13 cellular contexts compared by ENCODE assay signal in genomic region chr7:2640858-2641257, GRCh38. TPM values are rescaled to one million over a fixed set of nuclear protein-coding genes. Genes with fewer than 3 reads are reported as not detected.
DNase-seq lines count a peak whose midpoint lies in the region; ATAC-seq and TF ChIP-seq lines count a peak whose summit lies in the region.
"Had no signal": no experiment of that assay in that cellular context is flagged by ENCODE, and none has a peak within 500 bp of the region (broad histone marks: within the 10 kb centered on the region; RNA-seq: fewer than 3 reads in every experiment).

No MANE protein-coding gene starts in this region.

- no peaks in the 10 kb centered on the region for H3K9me3 ChIP-seq in BLaER1 treated with 17β-estradiol and CSF1 and Interleukin-3, amounts not matched to agents 10 nM and 100 nM (replicated peaks in 1 of 11)
- H3K9me3 ChIP-seq in right atrium auricular region (no peaks in the 10 kb centered on the region), prostate gland (no peaks in the 10 kb centered on the region)

- H3K27ac ChIP-seq in BLaER1 treated with 17β-estradiol and CSF1 and Interleukin-3, amounts not matched to agents 10 nM and 100 nM = peak overlapping the region; percentile 77 to 98 (median 92)
- H3K27ac ChIP-seq in right atrium auricular region (peak overlapping the region; percentile 89), prostate gland (peak overlapping the region; percentile 68 to 72)
- H3K27ac ChIP-seq: VCaP had no signal

- no peak for TF ChIP-seq POLR2A in prostate gland (IDR thresholded peaks at IDR 0.05)

- TF ChIP-seq CTCF in right atrium auricular region (IDR thresholded peaks at IDR 0.05) = no peak
- no peak for TF ChIP-seq CTCF in prostate gland (IDR thresholded peaks at IDR 0.05)

- intact Hi-C loops in prostate gland (cut with DNase I) = no loop called here

- WGBS in prostate gland = 39% methylated on average over 8 of the region's 8 CpGs

- H3K36me3 ChIP-seq in BLaER1 treated with 17β-estradiol and CSF1 and Interleukin-3, amounts not matched to agents 10 nM and 100 nM = peaks cover 2 to 22% (median 12%) of the 10 kb centered on the region in 11 experiments; a peak in 16 of 22 replicates
- H3K36me3 ChIP-seq in right atrium auricular region (no peaks in the 10 kb centered on the region), prostate gland (no peaks in the 10 kb centered on the region)

- H3K4me3 ChIP-seq in BLaER1 treated with 17β-estradiol and CSF1 and Interleukin-3, amounts not matched to agents 10 nM and 100 nM = peak overlapping the region in 9 of 10 experiments; percentile 21 to 98 (median 51); a peak in 16 of 20 replicates
- H3K4me3 ChIP-seq in right atrium auricular region (peak overlapping the region in 1 of 2 donors; percentile 43), prostate gland (peak overlapping the region in 1 of 2 donors; percentile 7)

- H3K4me1 ChIP-seq in BLaER1 treated with 17β-estradiol and CSF1 and Interleukin-3, amounts not matched to agents 10 nM and 100 nM = peaks cover 99 to 100% (median 100%) of the 10 kb centered on the region in 10 experiments
- H3K4me1 ChIP-seq in right atrium auricular region (peaks cover 0 to 86% of the 10 kb centered on the region in 2 donors), prostate gland (replicated peaks) (peaks cover 21% of the 10 kb centered on the region)

- H3K27me3 ChIP-seq in BLaER1 treated with 17β-estradiol and CSF1 and Interleukin-3, amounts not matched to agents 10 nM and 100 nM = no peaks in the 10 kb centered on the region
- H3K27me3 ChIP-seq in right atrium auricular region (no peaks in the 10 kb centered on the region), prostate gland (replicated peaks; ENCODE audit: insufficient read depth) (no peaks in the 10 kb centered on the region)

- ATAC-seq in SK-N-SH treated with all-trans-retinoic acid at 6 μM for 48 hours (peak; percentile 26), GM19324 (IDR thresholded peaks at IDR 0.05; ENCODE audit: low FRiP score, unreplicated experiment) (no peak)
- ATAC-seq: activated naive CD4-positive, alpha-beta T cell treated with anti-CD3 and anti-CD28 coated beads, Interleukin-2, amount 50 U/mL, for 72 hours had no signal

- H3K9ac ChIP-seq in BLaER1 treated with 17β-estradiol and CSF1 and Interleukin-3, amounts not matched to agents 10 nM and 100 nM = peak overlapping the region; percentile 70 to 97 (median 80)

- peak overlapping the region; percentile 90 to 100 (median 98) for H3K4me2 ChIP-seq in BLaER1 treated with 17β-estradiol and CSF1 and Interleukin-3, amounts not matched to agents 10 nM and 100 nM

- DNase-seq in right atrium auricular region (ENCODE audit: low spot score) (no peak), prostate gland (ENCODE audit: low spot score) (no peak), DMS153 treated with DMSO at 0.1 percent for 48 hours (lab: John Stamatoyannopoulos, UW; ENCODE audit: unreplicated experiment) (no peak), midbrain (lab: John Stamatoyannopoulos, UW) (no peak), NCI-H748 treated with DMSO at 0.1 percent for 48 hours (lab: John Stamatoyannopoulos, UW) (no peak)
- DNase-seq: CD8-positive, alpha-beta memory T cell; NCI-H524 treated with DMSO at 0.1 percent for 48 hours; stimulated activated CD8-positive, alpha-beta memory T cell treated with anti-CD3 and anti-CD28 coated beads, Interleukin-4, amount 100 ng/mL, for 48 hours had no signal

- peaks cover 31 to 92% (median 73%) of the 10 kb centered on the region in 11 experiments for H4K20me1 ChIP-seq in BLaER1 treated with 17β-estradiol and CSF1 and Interleukin-3, amounts not matched to agents 10 nM and 100 nM

TF ChIP-seq in SK-N-SH treated with all-trans-retinoic acid at 6 μM for 48 hours, 23 proteins besides CTCF, POLR2A, EP300 and RAD21:
- no peak for TF ChIP-seq ISL1 (CRISPR knock-in tag; IDR thresholded peaks at IDR 0.05)
- TF ChIP-seq TSHZ2 (CRISPR knock-in tag; IDR thresholded peaks at IDR 0.05) = no peak
- no peak for TF ChIP-seq BACH2 (CRISPR knock-in tag; IDR thresholded peaks at IDR 0.05; ENCODE audit: borderline replicate concordance)
- TF ChIP-seq, protein P1, sequence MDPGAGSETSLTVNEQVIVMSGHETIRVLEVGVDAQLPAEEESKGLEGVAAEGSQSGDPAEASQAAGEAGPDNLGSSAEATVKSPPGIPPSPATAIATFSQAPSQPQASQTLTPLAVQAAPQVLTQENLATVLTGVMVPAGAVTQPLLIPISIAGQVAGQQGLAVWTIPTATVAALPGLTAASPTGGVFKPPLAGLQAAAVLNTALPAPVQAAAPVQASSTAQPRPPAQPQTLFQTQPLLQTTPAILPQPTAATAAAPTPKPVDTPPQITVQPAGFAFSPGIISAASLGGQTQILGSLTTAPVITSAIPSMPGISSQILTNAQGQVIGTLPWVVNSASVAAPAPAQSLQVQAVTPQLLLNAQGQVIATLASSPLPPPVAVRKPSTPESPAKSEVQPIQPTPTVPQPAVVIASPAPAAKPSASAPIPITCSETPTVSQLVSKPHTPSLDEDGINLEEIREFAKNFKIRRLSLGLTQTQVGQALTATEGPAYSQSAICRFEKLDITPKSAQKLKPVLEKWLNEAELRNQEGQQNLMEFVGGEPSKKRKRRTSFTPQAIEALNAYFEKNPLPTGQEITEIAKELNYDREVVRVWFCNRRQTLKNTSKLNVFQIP (CRISPR knock-in tag; IDR thresholded peaks at IDR 0.05; ENCODE audit: borderline replicate concordance, low read depth) = no peak
- no peak for TF ChIP-seq ZNF8 (CRISPR knock-in tag; IDR thresholded peaks at IDR 0.05)
- TF ChIP-seq ZNF70 (CRISPR knock-in tag; IDR thresholded peaks at IDR 0.05) = no peak
- no peak for TF ChIP-seq TCF4 (CRISPR knock-in tag; IDR thresholded peaks at IDR 0.05; ENCODE audit: borderline replicate concordance)
- no peak for TF ChIP-seq TOX (CRISPR knock-in tag; IDR thresholded peaks at IDR 0.05; ENCODE audit: borderline replicate concordance)
- no peak for TF ChIP-seq ZNF565 (CRISPR knock-in tag; conservative IDR thresholded peaks at IDR 0.05; ENCODE audit: low read depth)
- TF ChIP-seq, protein P2, sequence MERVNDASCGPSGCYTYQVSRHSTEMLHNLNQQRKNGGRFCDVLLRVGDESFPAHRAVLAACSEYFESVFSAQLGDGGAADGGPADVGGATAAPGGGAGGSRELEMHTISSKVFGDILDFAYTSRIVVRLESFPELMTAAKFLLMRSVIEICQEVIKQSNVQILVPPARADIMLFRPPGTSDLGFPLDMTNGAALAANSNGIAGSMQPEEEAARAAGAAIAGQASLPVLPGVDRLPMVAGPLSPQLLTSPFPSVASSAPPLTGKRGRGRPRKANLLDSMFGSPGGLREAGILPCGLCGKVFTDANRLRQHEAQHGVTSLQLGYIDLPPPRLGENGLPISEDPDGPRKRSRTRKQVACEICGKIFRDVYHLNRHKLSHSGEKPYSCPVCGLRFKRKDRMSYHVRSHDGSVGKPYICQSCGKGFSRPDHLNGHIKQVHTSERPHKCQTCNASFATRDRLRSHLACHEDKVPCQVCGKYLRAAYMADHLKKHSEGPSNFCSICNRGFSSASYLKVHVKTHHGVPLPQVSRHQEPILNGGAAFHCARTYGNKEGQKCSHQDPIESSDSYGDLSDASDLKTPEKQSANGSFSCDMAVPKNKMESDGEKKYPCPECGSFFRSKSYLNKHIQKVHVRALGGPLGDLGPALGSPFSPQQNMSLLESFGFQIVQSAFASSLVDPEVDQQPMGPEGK (CRISPR knock-in tag; IDR thresholded peaks at IDR 0.05; ENCODE audit: borderline replicate concordance) = no peak
- no peak for TF ChIP-seq SNAI2 (CRISPR knock-in tag; IDR thresholded peaks at IDR 0.05)
TF ChIP-seq in SK-N-SH treated with all-trans-retinoic acid at 6 μM for 48 hours: peak in this region for 0.

RNA-seq across cellular contexts. Expression of gene TTYH3, which starts 9.1 kb away (rescaled TPM):
- total RNA-seq in right atrium auricular region (10 to 100 TPM in 1 of 2 donors, 1 to 10 TPM in 1; 7.0 to 11.1 TPM), prostate gland (10 to 100 TPM; 30.1 to 76.2 TPM)

RNA-seq across cellular contexts. Expression of gene AMZ1, which starts 47.1 kb away (rescaled TPM):
- total RNA-seq in right atrium auricular region (under 1 TPM in 1 of 2 donors, not detected in 1; 0.07 TPM), prostate gland (under 1 TPM in 1 of 2 donors, not detected in 1; 0.62 TPM)
